In the genomic region with DNA sequence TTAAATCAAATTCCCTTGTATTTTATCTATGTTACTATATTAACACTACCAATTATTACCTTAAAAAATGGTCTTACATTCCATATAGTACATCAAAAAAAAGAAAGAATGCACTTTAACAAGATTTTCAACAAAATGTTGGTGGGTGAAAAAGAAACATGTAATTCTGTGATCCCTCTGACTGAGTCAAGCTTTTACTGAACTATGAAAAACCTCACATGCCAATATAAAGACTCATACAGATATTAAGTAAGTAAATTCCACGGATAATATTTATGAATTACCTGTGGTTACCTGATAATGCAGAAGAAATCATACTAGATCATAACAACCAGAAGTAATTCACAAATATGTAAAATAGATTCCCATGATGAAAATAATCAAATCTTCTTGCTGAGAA, we compare ENCODE assay signal across 30 cellular contexts.
"Had no signal": no experiment of that assay in that cellular context is flagged by ENCODE, and none has a peak within 500 bp of the region (broad histone marks: within the 10 kb centered on the region; RNA-seq: fewer than 3 reads in every experiment).

No MANE protein-coding gene starts in this region.

- DNase-seq: activated CD4-positive, alpha-beta T cell treated with anti-CD3 and anti-CD28 coated beads for 4 hours; activated CD4-positive, alpha-beta T cell treated with anti-CD3 and anti-CD28 coated beads, Interleukin-2, amount 50 U/mL, for 48 hours; activated CD8-positive, alpha-beta memory T cell treated with anti-CD3 and anti-CD28 coated beads for 24 hours; activated effector memory CD4-positive, alpha-beta T cell treated with Interleukin-2 at 50 U/mL for 16 hours; activated naive CD4-positive, alpha-beta T cell treated with Interleukin-2 at 50 U/mL for 16 hours; aorta; caudate nucleus; foreskin fibroblast; heart left ventricle; kidney glomerular epithelial cell; left lung; mucosa of descending colon; right lobe of liver; stimulated activated CD4-positive, alpha-beta T cell treated with anti-CD3 and anti-CD28 coated beads, Interleukin-1b, Interleukin-23, amount 100 ng/mL, for 48 hours; stimulated activated CD4-positive, alpha-beta T cell treated with anti-CD3 and anti-CD28 coated beads, Interleukin-4, amount 100 ng/mL, for 4 hours; stimulated activated CD8-positive, alpha-beta memory T cell treated with anti-CD3 and anti-CD28 coated beads, Interleukin-4, amount 100 ng/mL, for 48 hours; stomach; T-helper 9 cell had no signal

- H3K27ac ChIP-seq: heart left ventricle, left lung, neutrophil, right lobe of liver, skin epidermis, stomach, tibial nerve, VCaP had no signal

- H3K4me1 Mint-ChIP-seq: brain; stimulated activated memory B cell treated with anti-CD40 and anti-IgM and Interleukin-4, amounts not matched to agents 10 μg/mL and 1 μg/mL and 100 μg/mL, for 72 hours had no signal

- ATAC-seq: esophagus mucosa; heart left ventricle; left lung; mucosa of descending colon; right lobe of liver; stimulated activated memory B cell treated with anti-CD40 and anti-IgM and Interleukin-4, amounts not matched to agents 10 μg/mL and 1 μg/mL and 100 μg/mL, for 72 hours had no signal

- H3K4me1 ChIP-seq: right lobe of liver, stomach, tibial nerve had no signal

- H3K27me3 ChIP-seq: heart left ventricle, left lung, neutrophil, right lobe of liver, stomach, tibial nerve had no signal

- FAIRE-seq: endothelial cell of umbilical vein, TTC549 had no signal

- H3K27ac Mint-ChIP-seq: activated naive CD8-positive, alpha-beta T cell; brain; nephron; stimulated activated memory B cell treated with anti-CD40 and anti-IgM and Interleukin-4, amounts not matched to agents 10 μg/mL and 1 μg/mL and 100 μg/mL, for 72 hours had no signal

- H3K27me3 Mint-ChIP-seq: activated naive CD8-positive, alpha-beta T cell; brain; stimulated activated memory B cell treated with anti-CD40 and anti-IgM and Interleukin-4, amounts not matched to agents 10 μg/mL and 1 μg/mL and 100 μg/mL, for 72 hours had no signal

- H3K4me3 ChIP-seq: heart left ventricle, left lung, lung, mucosa of descending colon, right lobe of liver, skin epidermis, stomach, tibial nerve had no signal

- H3K9me3 Mint-ChIP-seq: brain; nephron; stimulated activated memory B cell treated with anti-CD40 and anti-IgM and Interleukin-4, amounts not matched to agents 10 μg/mL and 1 μg/mL and 100 μg/mL, for 72 hours had no signal

- H3K9me3 ChIP-seq: heart left ventricle, left lung, mucosa of descending colon, neutrophil, right lobe of liver, stomach, tibial nerve had no signal

- H3K4me3 Mint-ChIP-seq: activated naive CD8-positive, alpha-beta T cell; brain; nephron; stimulated activated memory B cell treated with anti-CD40 and anti-IgM and Interleukin-4, amounts not matched to agents 10 μg/mL and 1 μg/mL and 100 μg/mL, for 72 hours had no signal
